ENCODE assay signal across 12 cellular contexts in the genomic region with DNA sequence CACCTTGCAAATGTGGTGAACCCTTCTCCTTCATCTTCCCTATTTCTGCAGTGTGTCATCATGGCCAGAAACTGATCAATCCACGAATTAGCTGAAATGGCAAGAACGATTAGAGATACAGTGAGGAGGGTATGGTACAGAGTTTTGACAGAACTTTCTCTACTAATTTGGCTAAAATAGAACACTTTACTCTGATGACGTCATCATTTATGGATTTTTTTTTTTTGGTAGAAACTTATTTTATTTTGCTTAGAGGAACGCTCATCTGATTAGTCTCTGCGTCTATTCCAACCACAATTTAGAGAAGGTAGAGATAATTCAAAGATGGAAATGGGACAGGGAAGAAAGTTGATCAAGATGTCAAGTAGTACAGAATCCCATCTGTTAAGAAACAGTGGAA. TPM values are rescaled to one million over a fixed set of nuclear protein-coding genes. Genes with fewer than 3 reads are reported as not detected.
"Had no signal": no experiment of that assay in that cellular context is flagged by ENCODE, and none has a peak within 500 bp of the region (broad histone marks: within the 10 kb centered on the region; RNA-seq: fewer than 3 reads in every experiment).

No MANE protein-coding gene starts in this region.

RNA-seq across cellular contexts. Expression of a gene that starts 41.7 kb away (rescaled TPM):
- total RNA-seq: OCI-LY7, PC-3, PC-9, Peyer's patch, Right ventricle myocardium inferior, Right ventricle myocardium superior, RPMI7951, SJCRH30, SJSA1, SK-MEL-5, T-cell had no signal
- polyA plus RNA-seq: SK-N-SH had no signal
